8 cellular contexts compared by ENCODE assay signal in genomic region chr16:1772362-1772907, GRCh38. TPM values are rescaled to one million over a fixed set of nuclear protein-coding genes. Genes with fewer than 3 reads are reported as not detected.
A peak's percentile ranks its signal among the peaks of the same experiment; 100 is the strongest.
DNase-seq lines count a peak whose midpoint lies in the region; ATAC-seq and TF ChIP-seq lines count a peak whose summit lies in the region.

EME2 (plus strand) TSS chr16:1772810; CDS start chr16:1773228, 418 bp downstream.

- H3K4me1 ChIP-seq in Karpas-422 (ENCODE audit: low read length), result peaks cover 29% of the 10 kb centered on the region

- intact Hi-C loops in activated CD8-positive, alpha-beta T cell treated with anti-CD3 and anti-CD28 coated beads for 36 hours (cut with micrococcal nuclease), result no loop called here

- H3K36me3 ChIP-seq in Karpas-422 (ENCODE audit: insufficient read depth, low read length), result peaks cover 2% of the 10 kb centered on the region

- peak within 1 kb of the TSS; percentile 86 for H3K4me3 ChIP-seq in Karpas-422 (ENCODE audit: low read length)

- peak within 1 kb of the TSS; percentile 97 for H3K4me2 ChIP-seq in Karpas-422 (ENCODE audit: low read depth, low read length, poor library complexity, severe bottlenecking)

- no peaks in the 10 kb centered on the region for H3K27me3 ChIP-seq in Karpas-422 (ENCODE audit: low read length)

- H3K27ac ChIP-seq in Karpas-422 (ENCODE audit: low read length) (peak within 1 kb of the TSS; percentile 77), epithelial cell of prostate (peak within 1 kb of the TSS; percentile 88)

- peak within 1 kb of the TSS; percentile 99 for H3K27ac Mint-ChIP-seq in activated CD8-positive, alpha-beta T cell treated with anti-CD3 and anti-CD28 coated beads for 36 hours
- H3K27ac Mint-ChIP-seq in natural killer cell treated with Interleukin-12 subunit alpha and Interleukin-12 subunit beta and Interleukin-15 and Interleukin-18, amount 100 ng/mL, for 72 hours, result peak within 1 kb of the TSS; percentile 94 to 95

- peak; percentile 74 for DNase-seq in DMS53 (lab: John Stamatoyannopoulos, UW)
- DNase-seq in DMS53 treated with DMSO at 0.1 percent for 48 hours (lab: John Stamatoyannopoulos, UW; ENCODE audit: unreplicated experiment), result no peak
- peak; percentile 79 for DNase-seq in Karpas-422
- DNase-seq in activated CD8-positive, alpha-beta T cell treated with anti-CD3 and anti-CD28 coated beads for 36 hours, result peak; percentile 76
- no peak for DNase-seq in epithelial cell of prostate (ENCODE audit: low read depth, low spot score)
- DNase-seq in natural killer cell treated with Interleukin-12 subunit alpha and Interleukin-12 subunit beta and Interleukin-15 and Interleukin-18, amount 100 ng/mL, for 72 hours (ENCODE audit: low spot score), result no peak
- DNase-seq in ureter (ENCODE audit: low spot score), result no peak

- H2AFZ ChIP-seq in Karpas-422 (ENCODE audit: low read length), result peak within 1 kb of the TSS; percentile 43; the same call in 1 of the 2 replicates

- POLR2A ChIA-PET in activated CD8-positive, alpha-beta T cell treated with anti-CD3 and anti-CD28 coated beads for 36 hours (lab: Charles Lee), result interaction anchor here (0.6 to 3.2 kb wide), 17 partner anchors 7 to 772 kb away, joined by 3 to 18 read pairs (median 4); partner anchors contain the start of genes MAPK8IP3, NUBP2, RPS2 and SPSB3

- no peaks in the 10 kb centered on the region for H3K9me2 ChIP-seq in Karpas-422 (replicated peaks; ENCODE audit: insufficient read depth, low read length)

- H3K79me2 ChIP-seq in Karpas-422 (ENCODE audit: low read length), result peaks cover 49% of the 10 kb centered on the region

- peak within 1 kb of the TSS; percentile 100 for H3K4me3 Mint-ChIP-seq in activated CD8-positive, alpha-beta T cell treated with anti-CD3 and anti-CD28 coated beads for 36 hours
- peak within 1 kb of the TSS; percentile 96 for H3K4me3 Mint-ChIP-seq in natural killer cell treated with Interleukin-12 subunit alpha and Interleukin-12 subunit beta and Interleukin-15 and Interleukin-18, amount 100 ng/mL, for 72 hours

- peak; percentile 27 for ATAC-seq in activated CD8-positive, alpha-beta T cell treated with anti-CD3 and anti-CD28 coated beads for 36 hours
- peak; percentile 5 to 37 for ATAC-seq in natural killer cell treated with Interleukin-12 subunit alpha and Interleukin-12 subunit beta and Interleukin-15 and Interleukin-18, amount 100 ng/mL, for 72 hours
- ATAC-seq in HG02970 (IDR thresholded peaks at IDR 0.05; ENCODE audit: low FRiP score, unreplicated experiment), result no peak

- H3K4me1 Mint-ChIP-seq in activated CD8-positive, alpha-beta T cell treated with anti-CD3 and anti-CD28 coated beads for 36 hours (ENCODE audit: low read depth), result peaks cover 14% of the 10 kb centered on the region
- peaks cover 11 to 12% of the 10 kb centered on the region in 2 donors for H3K4me1 Mint-ChIP-seq in natural killer cell treated with Interleukin-12 subunit alpha and Interleukin-12 subunit beta and Interleukin-15 and Interleukin-18, amount 100 ng/mL, for 72 hours (ENCODE audit: low read depth in 2 of 2)

- H4K20me1 ChIP-seq in Karpas-422 (ENCODE audit: insufficient read depth, low read depth, low read length), result peaks cover 17% of the 10 kb centered on the region

- CTCF ChIA-PET in activated CD8-positive, alpha-beta T cell treated with anti-CD3 and anti-CD28 coated beads for 36 hours (lab: Charles Lee), result interaction anchor here (0.6 to 3.4 kb wide), 5 partner anchors 10 to 69 kb away, joined by 3 to 36 read pairs (median 4); partner anchors contain the start of genes MAPK8IP3, NUBP2 and SPSB3

- peaks cover 12% of the 10 kb centered on the region for H3K36me3 Mint-ChIP-seq in activated CD8-positive, alpha-beta T cell treated with anti-CD3 and anti-CD28 coated beads for 36 hours (ENCODE audit: low read depth)
- H3K36me3 Mint-ChIP-seq in natural killer cell treated with Interleukin-12 subunit alpha and Interleukin-12 subunit beta and Interleukin-15 and Interleukin-18, amount 100 ng/mL, for 72 hours, result peaks cover 6% of the 10 kb centered on the region

- peak within 1 kb of the TSS; percentile 93 for H3K9ac ChIP-seq in Karpas-422 (ENCODE audit: low read length)

- no peaks in the 10 kb centered on the region for H3K9me3 ChIP-seq in Karpas-422 (ENCODE audit: low read length)

- H3K9me3 Mint-ChIP-seq in activated CD8-positive, alpha-beta T cell treated with anti-CD3 and anti-CD28 coated beads for 36 hours, result no peaks in the 10 kb centered on the region
- no peaks in the 10 kb centered on the region for H3K9me3 Mint-ChIP-seq in natural killer cell treated with Interleukin-12 subunit alpha and Interleukin-12 subunit beta and Interleukin-15 and Interleukin-18, amount 100 ng/mL, for 72 hours

- no peak for TF ChIP-seq CTCF in activated CD8-positive, alpha-beta T cell treated with anti-CD3 and anti-CD28 coated beads for 36 hours (IDR thresholded peaks at IDR 0.05)

- H3K27me3 Mint-ChIP-seq in activated CD8-positive, alpha-beta T cell treated with anti-CD3 and anti-CD28 coated beads for 36 hours, result no peaks in the 10 kb centered on the region
- H3K27me3 Mint-ChIP-seq in natural killer cell treated with Interleukin-12 subunit alpha and Interleukin-12 subunit beta and Interleukin-15 and Interleukin-18, amount 100 ng/mL, for 72 hours, result no peaks in the 10 kb centered on the region

RNA-seq across cellular contexts. Expression of gene EME2, which starts in this region (rescaled TPM):
- total RNA-seq in Karpas-422 (2014; rRNA removed; shearing (Covaris generic); ENCODE audit: low replicate concordance), result 7.7 and 27.2 TPM in 2 replicates
- 10 to 100 TPM; 15.5 to 15.6 TPM for total RNA-seq in activated CD8-positive, alpha-beta T cell treated with anti-CD3 and anti-CD28 coated beads for 36 hours
- 10 to 100 TPM; 34.8 to 55.0 TPM for total RNA-seq in natural killer cell treated with Interleukin-12 subunit alpha and Interleukin-12 subunit beta and Interleukin-15 and Interleukin-18, amount 100 ng/mL, for 72 hours
- 49.7 TPM for total RNA-seq in ureter

Comparison
In these comparisons a context has a peak if more than half of its experiments do, and no peak if none do; other contexts are left out.
1. DNase-seq: peak in DMS53 (single experiment), Karpas-422 (single experiment) and activated CD8-positive, alpha-beta T cell treated with anti-CD3 and anti-CD28 coated beads for 36 hours (single experiment); none in DMS53 treated with DMSO at 0.1 percent for 48 hours (single experiment), epithelial cell of prostate (single experiment), natural killer cell treated with Interleukin-12 subunit alpha and Interleukin-12 subunit beta and Interleukin-15 and Interleukin-18, amount 100 ng/mL, for 72 hours (single experiment) and ureter (single experiment).